25 cellular contexts compared by ENCODE assay signal in genomic region chr16:8686879-8687278, GRCh38. TPM values are rescaled to one million over a fixed set of nuclear protein-coding genes. Genes with fewer than 3 reads are reported as not detected.
DNase-seq lines count a peak whose midpoint lies in the region; ATAC-seq and TF ChIP-seq lines count a peak whose summit lies in the region.
"Had no signal": no experiment of that assay in that cellular context is flagged by ENCODE, and none has a peak within 500 bp of the region (broad histone marks: within the 10 kb centered on the region; RNA-seq: fewer than 3 reads in every experiment).

No MANE protein-coding gene starts in this region.

- no TSS peak for BruUV-seq in Caco-2 (replicated peaks; lab: Mats Ljungman, UMichigan)

- H3K27ac Mint-ChIP-seq in Caco-2 (ENCODE audit: unreplicated experiment) = no peak overlapping the region
- H3K27ac Mint-ChIP-seq: activated naive CD4-positive, alpha-beta T cell treated with anti-CD3 and anti-CD28 coated beads, Interleukin-2, amount 50 U/mL, for 24 hours; immature natural killer cell; mesothelial cell of epicardium; stimulated activated memory B cell treated with anti-CD40 and anti-IgM and Interleukin-4, amounts not matched to agents 10 μg/mL and 1 μg/mL and 100 μg/mL, for 72 hours had no signal

- peak overlapping the region; percentile 74 for H3K27ac ChIP-seq in left ventricle myocardium inferior (replicated peaks)
- H3K27ac ChIP-seq: hepatocyte, left lung, suprapubic skin, WERI-Rb-1 had no signal

- POLR2A ChIA-PET in Caco-2 (lab: Charles Lee) = no interaction called here

- no peaks in the 10 kb centered on the region for H3K27me3 ChIP-seq in left ventricle myocardium inferior (ENCODE audit: low read depth)
- H3K27me3 ChIP-seq in Caco-2 (replicated peaks; ENCODE audit: control insufficient read depth, insufficient read depth, low read length) = no peaks in the 10 kb centered on the region
- H3K27me3 ChIP-seq: BE2C, hepatocyte, left lung, suprapubic skin had no signal

- intact Hi-C loops in left ventricle myocardium inferior (cut with micrococcal nuclease) (no loop called here), Right ventricle myocardium superior (cut with DNase I) (no loop called here), Caco-2 (cut with micrococcal nuclease; ENCODE audit: unreplicated experiment) (no loop called here)

- no peak overlapping the region for H3K4me3 Mint-ChIP-seq in Caco-2 (ENCODE audit: unreplicated experiment)
- H3K4me3 Mint-ChIP-seq: activated naive CD4-positive, alpha-beta T cell treated with anti-CD3 and anti-CD28 coated beads, Interleukin-2, amount 50 U/mL, for 24 hours; immature natural killer cell; mesothelial cell of epicardium; naive thymus-derived CD8-positive, alpha-beta T cell; stimulated activated memory B cell treated with anti-CD40 and anti-IgM and Interleukin-4, amounts not matched to agents 10 μg/mL and 1 μg/mL and 100 μg/mL, for 72 hours had no signal

- H3K27me3 Mint-ChIP-seq in Caco-2 (ENCODE audit: insufficient read depth, unreplicated experiment) = no peaks in the 10 kb centered on the region
- H3K27me3 Mint-ChIP-seq: activated naive CD4-positive, alpha-beta T cell treated with anti-CD3 and anti-CD28 coated beads, Interleukin-2, amount 50 U/mL, for 24 hours; naive thymus-derived CD8-positive, alpha-beta T cell; stimulated activated memory B cell treated with anti-CD40 and anti-IgM and Interleukin-4, amounts not matched to agents 10 μg/mL and 1 μg/mL and 100 μg/mL, for 72 hours had no signal

- no peak for ATAC-seq in Right ventricle myocardium superior (ENCODE audit: poor library complexity)
- no peak for ATAC-seq in GM19463 (IDR thresholded peaks at IDR 0.05; ENCODE audit: unreplicated experiment)
- ATAC-seq in GM18858 (IDR thresholded peaks at IDR 0.05; ENCODE audit: unreplicated experiment) = no peak
- ATAC-seq: left lung; naive thymus-derived CD8-positive, alpha-beta T cell; stimulated activated memory B cell treated with anti-CD40 and anti-IgM and Interleukin-4, amounts not matched to agents 10 μg/mL and 1 μg/mL and 100 μg/mL, for 72 hours had no signal

- H3K9me3 ChIP-seq in left ventricle myocardium inferior (replicated peaks) = peaks cover 15% of the 10 kb centered on the region
- H3K9me3 ChIP-seq in Caco-2 = peaks cover 14% of the 10 kb centered on the region

- CTCF ChIA-PET in Caco-2 (lab: Charles Lee) = no interaction called here

- H3K36me3 ChIP-seq in left ventricle myocardium inferior (peaks cover 8% of the 10 kb centered on the region), Caco-2 (ENCODE audit: control insufficient read depth, insufficient read depth, low read length) (no peaks in the 10 kb centered on the region)
- H3K36me3 ChIP-seq: BE2C, left lung, suprapubic skin, WERI-Rb-1 had no signal

- H3K9me3 Mint-ChIP-seq in Caco-2 (ENCODE audit: unreplicated experiment) = peaks cover 21% of the 10 kb centered on the region

- peaks cover 17% of the 10 kb centered on the region for H3K36me3 Mint-ChIP-seq in Caco-2 (ENCODE audit: insufficient read depth, unreplicated experiment)

- no peaks in the 10 kb centered on the region for H3K4me1 Mint-ChIP-seq in Caco-2 (ENCODE audit: low read depth, unreplicated experiment)
- H3K4me1 Mint-ChIP-seq: activated naive CD4-positive, alpha-beta T cell treated with anti-CD3 and anti-CD28 coated beads, Interleukin-2, amount 50 U/mL, for 24 hours; immature natural killer cell had no signal

- DNase-seq in left ventricle myocardium inferior (no peak), Right ventricle myocardium superior (no peak), NCI-H69 (lab: John Stamatoyannopoulos, UW) (peak; percentile 17), epithelial cell of esophagus (ENCODE audit: low read depth) (peak; percentile 21), superior temporal gyrus (ENCODE audit: extremely low spot score) (no peak), Caco-2 (no peak)
- DNase-seq: activated CD4-positive, alpha-beta T cell treated with anti-CD3 and anti-CD28 coated beads, Interleukin-2, amount 50 U/mL, for 1 hour; aorta; BE2C; erythroblast; HCEC 1CT; immature natural killer cell; left lung; NCI-H1930; NCI-H345; stimulated activated CD4-positive, alpha-beta T cell treated with anti-CD3 and anti-CD28 coated beads, Interleukin-4, amount 100 ng/mL, for 1 hour; WERI-Rb-1 had no signal

- TF ChIP-seq CTCF in left ventricle myocardium inferior (IDR thresholded peaks at IDR 0.05; ENCODE audit: borderline replicate concordance) (no peak), epithelial cell of esophagus (IDR thresholded peaks at IDR 0.05; ENCODE audit: insufficient read depth, low read depth, low read length, missing control alignments) (no peak), Caco-2 (IDR thresholded peaks at IDR 0.05; ENCODE audit: insufficient read depth in 1 of 2, low read depth in 1 of 2, low read length in 1 of 2, severe bottlenecking in 1 of 2, unreplicated experiment in 1 of 2) (no peak)

- H3K4me1 ChIP-seq in left ventricle myocardium inferior (peaks cover 15% of the 10 kb centered on the region), Caco-2 (no peaks in the 10 kb centered on the region)
- H3K4me1 ChIP-seq: left lung had no signal

- H3K4me3 ChIP-seq in left ventricle myocardium inferior (no peak overlapping the region), epithelial cell of esophagus (ENCODE audit: low read length) (no peak overlapping the region), Caco-2 (ENCODE audit: low read depth, low read length) (no peak overlapping the region)
- H3K4me3 ChIP-seq: hepatocyte, left lung, suprapubic skin had no signal

RNA-seq across cellular contexts. Expression of gene ABAT, which starts 12.5 kb away (rescaled TPM):
- total RNA-seq in left ventricle myocardium inferior (14.5 TPM), Right ventricle myocardium superior (3.4 TPM), Caco-2 (2022) (28.8 and 34.9 TPM in 2 replicates)

Comparison
In these comparisons a context has a peak if more than half of its experiments do, and no peak if none do; other contexts are left out.
1. DNase-seq: peak in NCI-H69 (single experiment) and epithelial cell of esophagus (single experiment); none in left ventricle myocardium inferior (single experiment), Right ventricle myocardium superior (single experiment), superior temporal gyrus (single experiment) and Caco-2 (0 of 2).